Comparison of ENCODE assay signal across 8 cellular contexts in genomic region chr6:46221221-46221793, GRCh38. TPM values are rescaled to one million over a fixed set of nuclear protein-coding genes. Genes with fewer than 3 reads are reported as not detected.
A peak's percentile ranks its signal among the peaks of the same experiment; 100 is the strongest.
DNase-seq lines count a peak whose midpoint lies in the region; ATAC-seq, FAIRE-seq and TF ChIP-seq lines count a peak whose summit lies in the region.

No MANE protein-coding gene starts in this region.

- H3K4me3 Mint-ChIP-seq in activated CD8-positive, alpha-beta T cell treated with anti-CD3 and anti-CD28 coated beads for 36 hours = no peak overlapping the region

- CTCF ChIA-PET in activated CD8-positive, alpha-beta T cell treated with anti-CD3 and anti-CD28 coated beads for 36 hours (lab: Charles Lee) = interaction anchor here (0.6 to 3.6 kb wide), 18 partner anchors 11 to 615 kb away, joined by 3 to 24 read pairs (median 4); partner anchors contain the start of gene ENPP4

- no peak overlapping the region for H3K4me3 ChIP-seq in left ventricle myocardium inferior
- H3K4me3 ChIP-seq in small intestine (ENCODE audit: low read depth in 1 of 2, low read length in 2 of 2) = no peak overlapping the region
- no peak overlapping the region for H3K4me3 ChIP-seq in lower leg skin (ENCODE audit: low read depth, poor library complexity, severe bottlenecking)

- POLR2A ChIA-PET in activated CD8-positive, alpha-beta T cell treated with anti-CD3 and anti-CD28 coated beads for 36 hours (lab: Charles Lee) = no interaction called here

- 42 to 47% (median 45%) methylated on average over 4 of the region's 4 CpGs for WGBS in small intestine, 3 donors
- 45 to 51% methylated on average over 4 of the region's 4 CpGs for WGBS in lower leg skin, 2 donors

- TF ChIP-seq CTCF in activated CD8-positive, alpha-beta T cell treated with anti-CD3 and anti-CD28 coated beads for 36 hours (IDR thresholded peaks at IDR 0.05) = peak; percentile 74
- TF ChIP-seq CTCF in left ventricle myocardium inferior (IDR thresholded peaks at IDR 0.05; ENCODE audit: borderline replicate concordance) = peak; percentile 92
- peak in 1 of 3 donors; percentile 47 for TF ChIP-seq CTCF in lower leg skin (IDR thresholded peaks at IDR 0.05)

- TF ChIP-seq POLR2A in lower leg skin (IDR thresholded peaks at IDR 0.05) = no peak

- DNase-seq in COR-L47 (lab: John Stamatoyannopoulos, UW) = peak; percentile 34
- DNase-seq in NCI-H2081 treated with DMSO at 0.1 percent for 48 hours (lab: John Stamatoyannopoulos, UW) = peak; percentile 4
- DNase-seq in activated CD8-positive, alpha-beta T cell treated with anti-CD3 and anti-CD28 coated beads for 36 hours = peak; percentile 3
- no peak for DNase-seq in left ventricle myocardium inferior
- peak; percentile 58 for DNase-seq in small intestine
- no peak for DNase-seq in lower leg skin (ENCODE audit: low spot score in 2 of 2)

- no peaks in the 10 kb centered on the region for H3K36me3 Mint-ChIP-seq in activated CD8-positive, alpha-beta T cell treated with anti-CD3 and anti-CD28 coated beads for 36 hours (ENCODE audit: low read depth)

- intact Hi-C loops in activated CD8-positive, alpha-beta T cell treated with anti-CD3 and anti-CD28 coated beads for 36 hours (cut with micrococcal nuclease) = loop anchor here (2.0 to 10.0 kb wide), 2 partner anchors 189 to 403 kb away; no protein-coding TSS in a partner anchor
- intact Hi-C loops in left ventricle myocardium inferior (cut with micrococcal nuclease) (loop anchor here (2.0 kb wide), 1 partner anchor 189 kb away; no protein-coding TSS in a partner anchor), lower leg skin (cut with DNase I; ENCODE audit: low total_unique reads) (no loop called here)

- no peak for FAIRE-seq in small intestine (lab: Jason Lieb, UNC)

- H3K36me3 ChIP-seq in left ventricle myocardium inferior (no peaks in the 10 kb centered on the region), small intestine (ENCODE audit: control insufficient read depth in 2 of 2, insufficient read depth in 2 of 2, low read length in 2 of 2) (no peaks in the 10 kb centered on the region)

- ATAC-seq in GM19023 (IDR thresholded peaks at IDR 0.05; ENCODE audit: unreplicated experiment) = peak; percentile 60
- ATAC-seq in HG03045 (IDR thresholded peaks at IDR 0.05; ENCODE audit: unreplicated experiment) = peak; percentile 51
- peak; percentile 57 for ATAC-seq in activated CD8-positive, alpha-beta T cell treated with anti-CD3 and anti-CD28 coated beads for 36 hours

- H3K9me3 ChIP-seq in left ventricle myocardium inferior (replicated peaks) (no peaks in the 10 kb centered on the region), small intestine (ENCODE audit: control insufficient read depth, low read depth) (no peaks in the 10 kb centered on the region)

- peaks cover 21% of the 10 kb centered on the region for H3K4me1 Mint-ChIP-seq in activated CD8-positive, alpha-beta T cell treated with anti-CD3 and anti-CD28 coated beads for 36 hours (ENCODE audit: low read depth)

- H3K27ac Mint-ChIP-seq in activated CD8-positive, alpha-beta T cell treated with anti-CD3 and anti-CD28 coated beads for 36 hours = peak overlapping the region; percentile 83

- H3K27me3 Mint-ChIP-seq in activated CD8-positive, alpha-beta T cell treated with anti-CD3 and anti-CD28 coated beads for 36 hours = no peaks in the 10 kb centered on the region

- H3K27ac ChIP-seq in left ventricle myocardium inferior (replicated peaks) (no peak overlapping the region), small intestine (ENCODE audit: low read depth in 1 of 2, low read length in 1 of 2) (no peak overlapping the region)

- H3K27me3 ChIP-seq in left ventricle myocardium inferior (ENCODE audit: low read depth) (no peaks in the 10 kb centered on the region), small intestine (ENCODE audit: control insufficient read depth in 2 of 2, insufficient read depth in 2 of 2, low read length in 2 of 2) (no peaks in the 10 kb centered on the region)

- H3K9me3 Mint-ChIP-seq in activated CD8-positive, alpha-beta T cell treated with anti-CD3 and anti-CD28 coated beads for 36 hours = no peaks in the 10 kb centered on the region

- H3K4me1 ChIP-seq in left ventricle myocardium inferior = peaks cover 40% of the 10 kb centered on the region
- H3K4me1 ChIP-seq in small intestine (ENCODE audit: control insufficient read depth in 2 of 2, insufficient read depth in 1 of 2, low read depth in 1 of 2, low read length in 1 of 2) = peaks cover 0 to 2% of the 10 kb centered on the region in 2 donors

RNA-seq across cellular contexts. Expression of gene ENPP5, which starts 50.5 kb away (rescaled TPM):
- under 1 TPM; 0.40 to 0.68 TPM for total RNA-seq in activated CD8-positive, alpha-beta T cell treated with anti-CD3 and anti-CD28 coated beads for 36 hours
- total RNA-seq in left ventricle myocardium inferior (3.0 TPM), lower leg skin (1 to 10 TPM in 2 of 4 donors, under 1 TPM in 2; 0.34 to 4.9 (median 2.2) TPM)
- polyA plus RNA-seq in small intestine = 1 to 10 TPM in 1 of 3 donors, under 1 TPM in 2; 0.67 to 1.4 (median 0.81) TPM

Comparison
In these comparisons a context has a peak if more than half of its experiments do, and no peak if none do; other contexts are left out.
1. DNase-seq: peak in COR-L47 (single experiment), NCI-H2081 treated with DMSO at 0.1 percent for 48 hours (single experiment), activated CD8-positive, alpha-beta T cell treated with anti-CD3 and anti-CD28 coated beads for 36 hours (single experiment) and small intestine (single experiment); none in left ventricle myocardium inferior (single experiment) and lower leg skin (0 of 2).
2. Peak in every context shown above with its lines, with median percentiles within 50 percentile points of each other: ATAC-seq.